Comparison of ENCODE assay signal across 25 cellular contexts in genomic region chr1:3475839-3476573, GRCh38. TPM values are rescaled to one million over a fixed set of nuclear protein-coding genes. Genes with fewer than 3 reads are reported as not detected.
A peak's percentile ranks its signal among the peaks of the same experiment; 100 is the strongest.
DNase-seq lines count a peak whose midpoint lies in the region; ATAC-seq, FAIRE-seq and TF ChIP-seq lines count a peak whose summit lies in the region.
"Had no signal": no experiment of that assay in that cellular context is flagged by ENCODE, and none has a peak within 500 bp of the region (broad histone marks: within the 10 kb centered on the region; RNA-seq: fewer than 3 reads in every experiment).

No MANE protein-coding gene starts in this region.

- no peak overlapping the region for H4K91ac ChIP-seq in trophoblast cell (ENCODE audit: low read depth, low read length)

- H3K9me2 ChIP-seq in HCT116 (ENCODE audit: insufficient read depth), result no peaks in the 10 kb centered on the region

- WGBS in K562 (ENCODE audit: insufficient coverage, low coverage, missing lambda C conversion rate), result 8% methylated on average over 13 of the region's 14 CpGs
- no CpG with 5 or more reads among the region's 14 CpGs for WGBS in trophoblast cell (ENCODE audit: extremely low coverage, insufficient coverage, insufficient read length)
- WGBS in prostate gland, result 91% methylated on average over 7 of the region's 14 CpGs

- H3K79me1 ChIP-seq in trophoblast cell (ENCODE audit: low read length), result peaks cover 3% of the 10 kb centered on the region

- no peak overlapping the region for H3K4ac ChIP-seq in trophoblast cell (ENCODE audit: low read depth, low read length)

- RAD21 ChIA-PET in HCT116 (lab: Charles Lee; ENCODE audit: low non-redundant PET in 1 of 2, low total read pairs in 2 of 2, uncharacterized antibody in 2 of 2, unreplicated experiment in 2 of 2), result no interaction called here

- H2BK120ac ChIP-seq in trophoblast cell (ENCODE audit: insufficient read depth, low read length, poor library complexity), result no peak overlapping the region

- DNase-seq in HCT116 (ENCODE audit: low read depth, low spot score) (no peak), K562 (ENCODE audit: extremely low read depth in 1 of 4, low spot score in 3 of 4) (no peak), trophoblast cell (peak; percentile 85 to 90), SJCRH30 (no peak), prostate gland (ENCODE audit: low spot score) (no peak), NCI-H2029 treated with DMSO at 0.1 percent for 48 hours (lab: John Stamatoyannopoulos, UW) (no peak)
- DNase-seq: 8988T; ACHN; AML-193; BE2C; CD4-positive, alpha-beta T cell; CD8-positive, alpha-beta memory T cell; DMS 273 treated with DMSO at 0.1 percent for 48 hours; DMS79; EL; GDM1; GOT3 had no signal

- H3K4me2 ChIP-seq in HCT116 (ENCODE audit: low read length) (no peak overlapping the region), K562 (ENCODE audit: insufficient read depth, low read length) (no peak overlapping the region), trophoblast cell (ENCODE audit: low read length) (no peak overlapping the region)
- H3K4me2 ChIP-seq: A549; BLaER1 treated with 17β-estradiol and CSF1 and Interleukin-3, amounts not matched to agents 10 nM and 100 nM had no signal

- no peak overlapping the region for H3K9ac ChIP-seq in HCT116 (ENCODE audit: low read length)
- H3K9ac ChIP-seq in K562 (ENCODE audit: insufficient read depth in 1 of 2, low read depth in 2 of 2, low read length in 2 of 2), result no peak overlapping the region
- no peak overlapping the region for H3K9ac ChIP-seq in trophoblast cell (ENCODE audit: low read length)

- H3K27me3 ChIP-seq in HCT116 (ENCODE audit: insufficient read depth, low read length) (no peaks in the 10 kb centered on the region), K562 (ENCODE audit: control insufficient read depth in 2 of 2, insufficient read depth in 2 of 2, low read length in 2 of 2) (peaks cover 3 to 33% of the 10 kb centered on the region in 2 experiments; a peak in 4 of 5 replicates), trophoblast cell (ENCODE audit: insufficient read depth, low read length) (no peaks in the 10 kb centered on the region), SJCRH30 (no peaks in the 10 kb centered on the region; the same call in none of the 2 replicates), prostate gland (replicated peaks; ENCODE audit: insufficient read depth) (no peaks in the 10 kb centered on the region)
- H3K27me3 ChIP-seq: BE2C had no signal

- CTCF ChIA-PET in HCT116 (lab: Charles Lee), result no interaction called here
- CTCF ChIA-PET in K562 (lab: Yijun Ruan, JAX; ENCODE audit: low intra/inter-chr PET ratio), result no interaction called here

- H3K36me3 ChIP-seq in HCT116 (ENCODE audit: control insufficient read depth in 1 of 2, insufficient read depth in 2 of 2, low read length in 2 of 2) (peaks cover 0 to 3% of the 10 kb centered on the region in 2 experiments; a peak in 1 of 4 replicates), K562 (ENCODE audit: control insufficient read depth, insufficient read depth, low read length) (no peaks in the 10 kb centered on the region), trophoblast cell (ENCODE audit: control insufficient read depth in 1 of 2, insufficient read depth in 2 of 2, low read length in 2 of 2) (peaks cover 4 to 5% of the 10 kb centered on the region in 2 experiments), SJCRH30 (no peaks in the 10 kb centered on the region), prostate gland (no peaks in the 10 kb centered on the region)
- H3K36me3 ChIP-seq: BE2C; BLaER1 treated with 17β-estradiol and CSF1 and Interleukin-3, amounts not matched to agents 10 nM and 100 nM; HAP-1 had no signal

- H4K20me1 ChIP-seq in HCT116 (ENCODE audit: insufficient read depth), result no peaks in the 10 kb centered on the region
- H4K20me1 ChIP-seq in K562 (replicated peaks; ENCODE audit: control insufficient read depth, insufficient read depth, low read length), result peaks cover 16% of the 10 kb centered on the region; the same call in 1 of the 2 replicates

- in situ Hi-C loops in K562 (cut with MboI), result no loop called here

- H2AK5ac ChIP-seq in trophoblast cell (ENCODE audit: low read length), result no peak overlapping the region

- no peak for TF ChIP-seq POLR2A in HCT116 (IDR thresholded peaks at IDR 0.05; ENCODE audit: borderline replicate concordance, extremely low read depth, insufficient read depth, insufficient read length)
- TF ChIP-seq POLR2A in K562 (conservative IDR thresholded peaks at IDR 0.05), result no peak
- no peak for TF ChIP-seq POLR2A in prostate gland (IDR thresholded peaks at IDR 0.05)

- no peaks in the 10 kb centered on the region for H3K79me2 ChIP-seq in HCT116 (ENCODE audit: insufficient read depth, low read length)
- H3K79me2 ChIP-seq in K562 (ENCODE audit: control insufficient read depth, insufficient read depth, low read length), result no peaks in the 10 kb centered on the region
- H3K79me2 ChIP-seq in trophoblast cell (ENCODE audit: control insufficient read depth, insufficient read depth, low read length, poor library complexity), result peaks cover 1% of the 10 kb centered on the region

- H3K4me1 ChIP-seq in HCT116 (ENCODE audit: control insufficient read depth in 1 of 2, insufficient read depth in 2 of 2, low read length in 2 of 2) (peaks cover 0 to 8% of the 10 kb centered on the region in 2 experiments; a peak in 1 of 4 replicates), K562 (replicated peaks in 1 of 2; ENCODE audit: control insufficient read depth in 2 of 2, insufficient read depth in 2 of 2, low read length in 2 of 2) (peaks cover 0 to 60% of the 10 kb centered on the region in 2 experiments; a peak in 3 of 5 replicates), trophoblast cell (ENCODE audit: control insufficient read depth in 1 of 2, insufficient read depth in 2 of 2, low read length in 2 of 2) (peaks cover 3 to 11% of the 10 kb centered on the region in 2 experiments), SJCRH30 (peaks cover 21% of the 10 kb centered on the region), prostate gland (replicated peaks) (no peaks in the 10 kb centered on the region)

- H3K27ac ChIP-seq in HCT116 (ENCODE audit: low read depth, low read length) (no peak overlapping the region), K562 (ENCODE audit: extremely low read depth, low read depth, low read length) (no peak overlapping the region), trophoblast cell (ENCODE audit: low read depth, low read length) (no peak overlapping the region), SJCRH30 (no peak overlapping the region), prostate gland (no peak overlapping the region)
- H3K27ac ChIP-seq: A549; BLaER1 treated with 17β-estradiol and CSF1 and Interleukin-3, amounts not matched to agents 10 nM and 100 nM had no signal

- intact Hi-C loops in HCT116 (cut with micrococcal nuclease) (no loop called here), K562 (cut with micrococcal nuclease) (no loop called here), prostate gland (cut with DNase I) (no loop called here)

- ATAC-seq in HCT116, result 0 out of 2 replicates have a peak, but pooled peaks have one; percentile 19
- ATAC-seq in K562, result 0 out of 3 replicates have a peak, but pooled peaks have one; percentile 12
- ATAC-seq: A549, GM12878 had no signal

- no peak for TF ChIP-seq RAD21 in HCT116 (IDR thresholded peaks at IDR 0.05; ENCODE audit: low read depth)
- no peak for TF ChIP-seq RAD21 in Ishikawa (IDR thresholded peaks at IDR 0.05; ENCODE audit: low read depth)
- TF ChIP-seq RAD21 in K562 (CRISPR knock-in tag; conservative IDR thresholded peaks at IDR 0.05 in 1 of 2, IDR thresholded peaks at IDR 0.05 in 1 of 2), result no peak

- no peak overlapping the region for H2BK12ac ChIP-seq in trophoblast cell (ENCODE audit: low read length)

- no peak for TF ChIP-seq EP300 in Ishikawa (IDR thresholded peaks at IDR 0.05; ENCODE audit: borderline replicate concordance)
- no peak for TF ChIP-seq EP300 in K562 (IDR thresholded peaks at IDR 0.05; ENCODE audit: low read length)

- H4K8ac ChIP-seq in trophoblast cell (ENCODE audit: low read depth, low read length), result no peak overlapping the region

- H3K18ac ChIP-seq in trophoblast cell (ENCODE audit: low read length), result no peak overlapping the region

- H3K9me3 ChIP-seq in HCT116 (ENCODE audit: control insufficient read depth in 1 of 2, insufficient read depth in 1 of 2, low read depth in 1 of 2, low read length in 2 of 2), result no peaks in the 10 kb centered on the region
- no peaks in the 10 kb centered on the region for H3K9me3 ChIP-seq in K562 (replicated peaks; ENCODE audit: control insufficient read depth, insufficient read depth, low read depth, low read length)
- H3K9me3 ChIP-seq in trophoblast cell (ENCODE audit: insufficient read depth, low read depth, low read length), result peaks cover 3% of the 10 kb centered on the region
- H3K9me3 ChIP-seq in SJCRH30 (replicated peaks), result no peaks in the 10 kb centered on the region
- no peaks in the 10 kb centered on the region for H3K9me3 ChIP-seq in prostate gland
- H3K9me3 ChIP-seq: A549; BE2C; BLaER1 treated with 17β-estradiol and CSF1 and Interleukin-3, amounts not matched to agents 10 nM and 100 nM; HAP-1 had no signal

- H3K14ac ChIP-seq in trophoblast cell (ENCODE audit: low read length), result no peak overlapping the region

- no peak overlapping the region for H4K12ac ChIP-seq in trophoblast cell (ENCODE audit: low read depth, low read length)

- no peak for FAIRE-seq in K562 (lab: Jason Lieb, UNC)
- FAIRE-seq: A549, D721Med, GM12878, H54 had no signal

- H3K23ac ChIP-seq in trophoblast cell (ENCODE audit: low read length), result no peak overlapping the region

- H3K4me3 ChIP-seq in HCT116 (replicated peaks in 1 of 2; ENCODE audit: low read depth in 1 of 2, low read length in 2 of 2) (no peak overlapping the region), K562 (no peak overlapping the region), trophoblast cell (ENCODE audit: low read depth, low read length) (peak overlapping the region; percentile 14), SJCRH30 (no peak overlapping the region), prostate gland (no peak overlapping the region)
- H3K4me3 ChIP-seq: A549; BLaER1 treated with 17β-estradiol and CSF1 and Interleukin-3, amounts not matched to agents 10 nM and 100 nM; GM12878; HAP-1 had no signal

- TF ChIP-seq CTCF in HCT116 (IDR thresholded peaks at IDR 0.05 in 2 of 3, conservative IDR thresholded peaks at IDR 0.05 in 1 of 3; ENCODE audit: borderline replicate concordance in 1 of 3, insufficient read depth in 1 of 3, low read depth in 2 of 3, low read length in 2 of 3) (no peak), K562 (IDR thresholded peaks at IDR 0.05 in 2 of 3, conservative IDR thresholded peaks at IDR 0.05 in 1 of 3; ENCODE audit: insufficient read depth in 2 of 3, low read depth in 1 of 3, low read length in 3 of 3) (no peak), prostate gland (IDR thresholded peaks at IDR 0.05) (no peak)

- POLR2A ChIA-PET in HCT116 (lab: Charles Lee), result no interaction called here
- POLR2A ChIA-PET in K562 (lab: Yijun Ruan, JAX), result interaction anchor here (0.5 kb wide), 1 partner anchor 9 kb away, joined by 3 read pairs; no protein-coding TSS in a partner anchor

- H2AFZ ChIP-seq in HCT116 (ENCODE audit: low read depth, low read length, poor library complexity, severe bottlenecking) (no peak overlapping the region), K562 (ENCODE audit: low read depth, low read length) (no peak overlapping the region), trophoblast cell (ENCODE audit: insufficient read depth, low read length, poor library complexity) (no peak overlapping the region)

- no peak overlapping the region for H2BK5ac ChIP-seq in trophoblast cell (ENCODE audit: low read depth, low read length, poor library complexity)

- BruUV-seq in HCT116 (replicated peaks; lab: Mats Ljungman, UMichigan), result no TSS peak
- BruUV-seq in K562 (replicated peaks; lab: Mats Ljungman, UMichigan), result no TSS peak

- H3K9me1 ChIP-seq in K562 (ENCODE audit: control insufficient read depth, insufficient read depth, low read length), result no peaks in the 10 kb centered on the region

RNA-seq across cellular contexts. Expression of gene ARHGEF16, which starts 21.5 kb away (rescaled TPM):
- total RNA-seq in HCT116 (2021; ENCODE audit: unreplicated experiment) (37.4 TPM), K562 (2014; rRNA removed) (0.45 and 0.94 TPM in 2 replicates), K562 (2014; rRNA removed; fragmentation: Illumina TruSeq; extraction: Trizol) (0.06 and 0.15 TPM in 2 replicates), K562 (2015; rRNA removed; fragmentation: Illumina TruSeq; extraction: Trizol) (0.11 and 0.25 TPM in 2 replicates), K562 (2021) (0.98 and 1.2 TPM in 2 replicates), prostate gland (10 to 100 TPM; 25.2 to 25.4 TPM)
- 29.5 and 34.9 TPM in 2 replicates for polyA plus RNA-seq in HCT116 (2012)
- total RNA-seq in K562 (2011; cell fraction: chromatin; rRNA removed; ENCODE audit: low replicate concordance), result 1.6 and 7.5 TPM in 2 replicates
- 3.9 and 5.7 TPM in 2 replicates for total RNA-seq in K562 (2011; cell fraction: nucleolus; rRNA removed)
- 2.1 and 3.2 TPM in 2 replicates for total RNA-seq in K562 (2011; cell fraction: nucleoplasm; rRNA removed)
- polyA plus RNA-seq in K562 (2011; rRNA removed) (0.78 and 0.93 TPM in 2 replicates), K562 (2014; fragmentation: Illumina TruSeq; extraction: Trizol) (0.49 and 0.66 TPM in 2 replicates), K562 (2014; fragmentation: Nextera tagmentation; extraction: Ambion mirVana) (not detected), K562 (2014; rRNA removed) (0.78 and 1.2 TPM in 2 replicates)
- polyA plus RNA-seq in K562 (2011; cell fraction: cytosol; rRNA removed), result 0.49 and 1.9 TPM in 2 replicates
- polyA plus RNA-seq in K562 (2011; cell fraction: nucleus; rRNA removed), result 2.9 and 7.4 TPM in 2 replicates
- 0.49 and 2.9 TPM in 2 replicates for polyA plus RNA-seq in K562 (2012)
- polyA minus RNA-seq in K562 (2011; rRNA and poly(A)+ RNA removed), result 1.3 and 3.0 TPM in 2 replicates
- polyA minus RNA-seq in K562 (2011; cell fraction: cytosol; rRNA and poly(A)+ RNA removed), result 0.91 and 1.5 TPM in 2 replicates
- 2.4 and 4.6 TPM in 2 replicates for polyA minus RNA-seq in K562 (2011; cell fraction: nucleus; rRNA and poly(A)+ RNA removed)
- polyA plus RNA-seq in trophoblast cell (2013), result 6.2 and 6.3 TPM in 2 replicates
- total RNA-seq in SJCRH30 (2014; rRNA removed; shearing (Covaris generic)), result 0.18 and 0.57 TPM in 2 replicates
- total RNA-seq: CD8-positive, alpha-beta memory T cell; GM12878 had no signal
- polyA plus RNA-seq: CD14-positive monocyte, GM12878 had no signal

Comparison
In these comparisons a context has a peak if more than half of its experiments do, and no peak if none do; other contexts are left out.
1. DNase-seq: peak in trophoblast cell (2 of 2); none in HCT116 (single experiment), K562 (0 of 4), SJCRH30 (0 of 2), prostate gland (single experiment) and NCI-H2029 treated with DMSO at 0.1 percent for 48 hours (single experiment).
2. Of the 22 proteins assayed by ChIP-seq in both K562 and HCT116: peak only in K562: MAX; only in HCT116: none; in both: none; in neither: 21.